In the genomic region with DNA sequence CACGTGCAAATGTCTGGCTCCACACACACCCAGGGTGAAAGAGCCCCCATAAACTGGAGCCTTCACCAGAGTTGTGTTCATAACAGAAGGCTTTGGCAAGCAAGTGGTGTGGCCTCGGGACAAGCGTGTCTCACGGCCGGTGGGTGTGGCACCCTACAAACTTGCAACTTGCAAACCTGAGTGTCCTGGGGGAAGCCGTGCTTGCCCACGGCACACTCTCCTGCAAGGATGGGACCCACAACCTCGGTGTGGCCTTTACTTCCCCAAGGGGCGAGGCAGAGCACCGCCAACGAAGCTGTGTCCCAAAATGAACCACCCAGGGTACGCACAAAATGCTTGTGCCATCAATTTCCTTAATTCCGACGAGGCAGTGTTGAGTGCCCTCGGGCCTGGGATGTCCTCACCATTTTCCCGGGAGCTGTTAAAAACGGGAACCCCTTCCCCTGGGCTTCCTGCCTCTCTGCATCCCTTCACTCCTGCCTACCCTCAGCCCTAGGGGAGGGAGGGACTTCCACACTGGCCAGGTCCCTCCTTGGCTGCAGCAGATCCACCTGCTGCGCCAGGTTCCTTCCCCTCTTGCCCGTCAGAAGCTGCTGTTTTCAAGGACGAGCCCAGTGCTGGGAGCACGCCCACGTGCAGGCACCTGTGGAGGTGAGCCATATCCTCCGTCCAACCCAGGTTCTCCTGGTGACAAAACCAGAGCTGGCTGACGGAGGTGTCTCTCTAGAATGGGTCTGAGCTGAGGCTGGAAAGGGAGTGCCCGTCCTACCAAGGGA, we compare ENCODE assay signal across 1 cellular context.
TF ChIP-seq lines count a peak whose summit lies in the region.

No MANE protein-coding gene starts in this region.

TF ChIP-seq in WTC11, 78 proteins besides CTCF, POLR2A, EP300 and RAD21 (continued from another document):
- TF ChIP-seq, protein P1, sequence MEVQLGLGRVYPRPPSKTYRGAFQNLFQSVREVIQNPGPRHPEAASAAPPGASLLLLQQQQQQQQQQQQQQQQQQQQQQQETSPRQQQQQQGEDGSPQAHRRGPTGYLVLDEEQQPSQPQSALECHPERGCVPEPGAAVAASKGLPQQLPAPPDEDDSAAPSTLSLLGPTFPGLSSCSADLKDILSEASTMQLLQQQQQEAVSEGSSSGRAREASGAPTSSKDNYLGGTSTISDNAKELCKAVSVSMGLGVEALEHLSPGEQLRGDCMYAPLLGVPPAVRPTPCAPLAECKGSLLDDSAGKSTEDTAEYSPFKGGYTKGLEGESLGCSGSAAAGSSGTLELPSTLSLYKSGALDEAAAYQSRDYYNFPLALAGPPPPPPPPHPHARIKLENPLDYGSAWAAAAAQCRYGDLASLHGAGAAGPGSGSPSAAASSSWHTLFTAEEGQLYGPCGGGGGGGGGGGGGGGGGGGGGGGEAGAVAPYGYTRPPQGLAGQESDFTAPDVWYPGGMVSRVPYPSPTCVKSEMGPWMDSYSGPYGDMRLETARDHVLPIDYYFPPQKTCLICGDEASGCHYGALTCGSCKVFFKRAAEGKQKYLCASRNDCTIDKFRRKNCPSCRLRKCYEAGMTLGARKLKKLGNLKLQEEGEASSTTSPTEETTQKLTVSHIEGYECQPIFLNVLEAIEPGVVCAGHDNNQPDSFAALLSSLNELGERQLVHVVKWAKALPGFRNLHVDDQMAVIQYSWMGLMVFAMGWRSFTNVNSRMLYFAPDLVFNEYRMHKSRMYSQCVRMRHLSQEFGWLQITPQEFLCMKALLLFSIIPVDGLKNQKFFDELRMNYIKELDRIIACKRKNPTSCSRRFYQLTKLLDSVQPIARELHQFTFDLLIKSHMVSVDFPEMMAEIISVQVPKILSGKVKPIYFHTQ (CRISPR knock-in tag; IDR thresholded peaks at IDR 0.05) = no peak
- no peak for TF ChIP-seq ZNF423 (CRISPR knock-in tag; IDR thresholded peaks at IDR 0.05)
- no peak for TF ChIP-seq NR3C1 (CRISPR knock-in tag; conservative IDR thresholded peaks at IDR 0.05; ENCODE audit: low read depth)
- TF ChIP-seq ATF1 (CRISPR knock-in tag; IDR thresholded peaks at IDR 0.05) = no peak
